15 cellular contexts compared by ENCODE assay signal in genomic region chr1:154014154-154014910, GRCh38.
DNase-seq lines count a peak whose midpoint lies in the region; ATAC-seq and TF ChIP-seq lines count a peak whose summit lies in the region.
"Had no signal": no experiment of that assay in that cellular context is flagged by ENCODE, and none has a peak within 500 bp of the region (broad histone marks: within the 10 kb centered on the region; RNA-seq: fewer than 3 reads in every experiment).

No MANE protein-coding gene starts in this region.

- DNase-seq in EH (ENCODE audit: low read depth) (peak; percentile 73), NOMO-1 treated with dmso at 0.1 percent for 144 hours (lab: John Stamatoyannopoulos, UW; ENCODE audit: unreplicated experiment) (peak; percentile 19), fibroblast of gingiva (ENCODE audit: low read depth) (peak; percentile 69), NCI-H510A treated with DMSO at 0.1 percent for 48 hours (lab: John Stamatoyannopoulos, UW) (no peak)
- DNase-seq: activated effector memory CD4-positive, alpha-beta T cell treated with Interleukin-2 at 50 U/mL for 16 hours; esophagus squamous epithelium; Kasumi-1; NCI-H2171; stimulated activated CD4-positive, alpha-beta T cell treated with anti-CD3 and anti-CD28 coated beads, Interleukin-2, amount 100 ng/mL, for 24 hours; T-helper 17 cell had no signal

- H3K27ac ChIP-seq in 22Rv1 = peak overlapping the region; percentile 45
- H3K27ac ChIP-seq: BLaER1 treated with 17β-estradiol and CSF1 and Interleukin-3, amounts not matched to agents 10 nM and 100 nM; esophagus squamous epithelium had no signal

- no peak for TF ChIP-seq CTCF in 22Rv1 (IDR thresholded peaks at IDR 0.05)

- ATAC-seq in HG03045 (IDR thresholded peaks at IDR 0.05; ENCODE audit: unreplicated experiment) (no peak), GM19467 (IDR thresholded peaks at IDR 0.05; ENCODE audit: unreplicated experiment) (no peak), GM18868 (IDR thresholded peaks at IDR 0.05; ENCODE audit: unreplicated experiment) (no peak)
- ATAC-seq: T-helper 17 cell had no signal
